Comparison of ENCODE assay signal across 9 cellular contexts in genomic region chr6:33276864-33277662, GRCh38. TPM values are rescaled to one million over a fixed set of nuclear protein-coding genes. Genes with fewer than 3 reads are reported as not detected.
DNase-seq lines count a peak whose midpoint lies in the region; ATAC-seq, FAIRE-seq and TF ChIP-seq lines count a peak whose summit lies in the region.
"Had no signal": no experiment of that assay in that cellular context is flagged by ENCODE, and none has a peak within 500 bp of the region (broad histone marks: within the 10 kb centered on the region; RNA-seq: fewer than 3 reads in every experiment).

A gene with protein sequence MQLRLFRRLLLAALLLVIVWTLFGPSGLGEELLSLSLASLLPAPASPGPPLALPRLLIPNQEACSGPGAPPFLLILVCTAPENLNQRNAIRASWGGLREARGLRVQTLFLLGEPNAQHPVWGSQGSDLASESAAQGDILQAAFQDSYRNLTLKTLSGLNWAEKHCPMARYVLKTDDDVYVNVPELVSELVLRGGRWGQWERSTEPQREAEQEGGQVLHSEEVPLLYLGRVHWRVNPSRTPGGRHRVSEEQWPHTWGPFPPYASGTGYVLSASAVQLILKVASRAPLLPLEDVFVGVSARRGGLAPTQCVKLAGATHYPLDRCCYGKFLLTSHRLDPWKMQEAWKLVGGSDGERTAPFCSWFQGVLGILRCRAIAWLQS (plus strand): TSS chr6:33277123. CDS start chr6:33277420, 297 bp downstream.

- no peak within 1 kb of the TSS for H2BK120ac ChIP-seq in H1 (replicated peaks; ENCODE audit: low read depth, low read length)

- H3K9ac ChIP-seq in H1 (replicated peaks in 1 of 4; ENCODE audit: extremely low read depth in 1 of 4, low read depth in 3 of 4, low read length in 3 of 4), result peak within 1 kb of the TSS in 3 of 4 experiments; percentile 41 to 59 (median 49); a peak in 6 of 7 replicates

- peaks cover 80% of the 10 kb centered on the region for H3K36me3 Mint-ChIP-seq in activated CD8-positive, alpha-beta T cell treated with anti-CD3 and anti-CD28 coated beads, Interleukin-2, amount 10 ng/mL, durations not matched to agents 7 days and 5 days (ENCODE audit: low read depth)
- peaks cover 13% of the 10 kb centered on the region for H3K36me3 Mint-ChIP-seq in memory B cell

- peak within 1 kb of the TSS; percentile 52 to 81 (median 59) for H3K4me3 ChIP-seq in H1 (ENCODE audit: extremely low read depth in 1 of 4, insufficient read depth in 2 of 4, low read depth in 3 of 4, low read length in 4 of 4)

- H2BK12ac ChIP-seq in H1 (ENCODE audit: low read depth, low read length), result peak within 1 kb of the TSS; percentile 65; the same call in 1 of the 2 replicates

- H2BK15ac ChIP-seq in H1 (ENCODE audit: low read length), result no peak within 1 kb of the TSS; the same call in 1 of the 2 replicates

- peak within 1 kb of the TSS; percentile 91 for H3K18ac ChIP-seq in H1 (ENCODE audit: extremely low read depth, low read length)

- H4K5ac ChIP-seq in H1 (ENCODE audit: insufficient read length, low read depth, low read length), result peak within 1 kb of the TSS; percentile 84

- peak within 1 kb of the TSS; percentile 97 for H3K27ac Mint-ChIP-seq in activated CD8-positive, alpha-beta T cell treated with anti-CD3 and anti-CD28 coated beads, Interleukin-2, amount 10 ng/mL, durations not matched to agents 7 days and 5 days
- H3K27ac Mint-ChIP-seq in memory B cell, result peak within 1 kb of the TSS; percentile 90

- peak within 1 kb of the TSS; percentile 55; the same call in 1 of the 2 replicates for H3K27ac ChIP-seq in H1 (ENCODE audit: low read depth, low read length)

- H4K8ac ChIP-seq in H1 (ENCODE audit: extremely low read depth, insufficient read depth, low read length), result peak within 1 kb of the TSS; percentile 79

- peak within 1 kb of the TSS; percentile 86 to 96 for H3K4me2 ChIP-seq in H1 (ENCODE audit: insufficient read depth in 1 of 2, low read depth in 2 of 2, low read length in 2 of 2)

- H3K79me1 ChIP-seq in H1 (ENCODE audit: low read depth, low read length), result peaks cover 6% of the 10 kb centered on the region; the same call in 1 of the 2 replicates

- no peak within 1 kb of the TSS for H2AK5ac ChIP-seq in H1 (ENCODE audit: low read depth, low read length)

- H3K27me3 Mint-ChIP-seq in activated CD8-positive, alpha-beta T cell treated with anti-CD3 and anti-CD28 coated beads, Interleukin-2, amount 10 ng/mL, durations not matched to agents 7 days and 5 days (ENCODE audit: low read depth), result no peaks in the 10 kb centered on the region
- H3K27me3 Mint-ChIP-seq in memory B cell, result no peaks in the 10 kb centered on the region

- H3K56ac ChIP-seq in H1 (replicated peaks; ENCODE audit: insufficient read length, low read depth, low read length), result peak within 1 kb of the TSS; percentile 33

- no peak within 1 kb of the TSS for H3K23ac ChIP-seq in H1 (ENCODE audit: insufficient read length)

- peaks cover 3 to 35% (median 12%) of the 10 kb centered on the region in 4 experiments for H3K4me1 ChIP-seq in H1 (replicated peaks in 1 of 4; ENCODE audit: control insufficient read depth in 3 of 4, insufficient read depth in 4 of 4, low read length in 3 of 4)

- peak within 1 kb of the TSS; percentile 86 for H2BK5ac ChIP-seq in H1 (ENCODE audit: low read depth, low read length)

- ATAC-seq in GM18520 (IDR thresholded peaks at IDR 0.05; ENCODE audit: unreplicated experiment) (peak; percentile 42), HG03066 (IDR thresholded peaks at IDR 0.05; ENCODE audit: low read depth, unreplicated experiment) (peak; percentile 63), memory B cell (ENCODE audit: low read depth) (peak; percentile 73)
- ATAC-seq in activated CD8-positive, alpha-beta T cell treated with anti-CD3 and anti-CD28 coated beads, Interleukin-2, amount 10 ng/mL, durations not matched to agents 7 days and 5 days, result peak; percentile 74

- POLR2A ChIA-PET in activated CD8-positive, alpha-beta T cell treated with anti-CD3 and anti-CD28 coated beads, Interleukin-2, amount 10 ng/mL, durations not matched to agents 7 days and 5 days (lab: Charles Lee), result interaction anchor here (0.6 to 4.4 kb wide), 21 partner anchors 9 to 306 kb away, joined by 3 to 54 read pairs (median 5); partner anchors contain the start of genes CUTA, PFDN6, RGL2 and TAPBP
- POLR2A ChIA-PET in H1 (lab: Charles Lee; ENCODE audit: partially characterized antibody), result interaction anchor here (0.6 to 12.0 kb wide), 39 partner anchors 8 to 417 kb away, joined by 3 to 337 read pairs (median 5); partner anchors contain the start of genes BRD2, CUTA, HSD17B8 and PFDN6

- peak in 1 of 2 experiments; percentile 93; a peak in 2 of 3 replicates for TF ChIP-seq POLR2A in H1 (IDR thresholded peaks at IDR 0.05; ENCODE audit: control extremely low read depth in 1 of 2, low read depth in 2 of 2, low read length in 2 of 2)

- DNase-seq in AG08396 (ENCODE audit: low spot score) (peak; percentile 84), NCI-H774 (lab: John Stamatoyannopoulos, UW) (peak; percentile 75), H1 (ENCODE audit: low read depth in 1 of 2, low spot score in 2 of 2) (peak; percentile 86 to 89), memory B cell (ENCODE audit: low spot score in 2 of 2) (peak; percentile 70 to 79)
- DNase-seq in activated CD8-positive, alpha-beta T cell treated with anti-CD3 and anti-CD28 coated beads, Interleukin-2, amount 10 ng/mL, durations not matched to agents 7 days and 5 days, result peak; percentile 81
- peak; percentile 42 to 62 for DNase-seq in stimulated activated CD8-positive, alpha-beta memory T cell treated with anti-CD3 and anti-CD28 coated beads, Interleukin-15, amount 100 ng/mL, for 4 hours (ENCODE audit: low read depth in 2 of 2)

- peak within 1 kb of the TSS; percentile 66 for H3K4ac ChIP-seq in H1 (replicated peaks; ENCODE audit: insufficient read length, low read depth, low read length)

- peaks cover 22% of the 10 kb centered on the region for H3K23me2 ChIP-seq in H1 (ENCODE audit: low read depth, low read length)

- TF ChIP-seq RAD21 in H1 (IDR thresholded peaks at IDR 0.05 in 1 of 2, conservative IDR thresholded peaks at IDR 0.05 in 1 of 2; ENCODE audit: low read depth in 2 of 2, low read length in 2 of 2), result 0 out of 4 replicates have a peak, but pooled peaks of 1 of the 2 experiments have one; percentile 19

- peaks cover 19 to 48% (median 41%) of the 10 kb centered on the region in 4 experiments; a peak in 7 of 8 replicates for H3K36me3 ChIP-seq in H1 (ENCODE audit: control insufficient read depth in 2 of 4, insufficient read depth in 4 of 4, low read length in 3 of 4)

- 0 out of 3 replicates have a peak, but pooled peaks of 1 of the 2 experiments have one; percentile 23 for TF ChIP-seq EP300 in H1 (IDR thresholded peaks at IDR 0.05; ENCODE audit: borderline replicate concordance in 1 of 2, low read depth in 2 of 2, low read length in 2 of 2)

- H4K20me1 ChIP-seq in H1 (replicated peaks in 1 of 2; ENCODE audit: control insufficient read depth in 1 of 2, insufficient read depth in 2 of 2, low read length in 2 of 2), result peaks cover 13 to 19% of the 10 kb centered on the region in 2 experiments

- CTCF ChIA-PET in activated CD8-positive, alpha-beta T cell treated with anti-CD3 and anti-CD28 coated beads, Interleukin-2, amount 10 ng/mL, durations not matched to agents 7 days and 5 days (lab: Charles Lee), result interaction anchor here (0.8 to 3.2 kb wide), 12 partner anchors 12 to 151 kb away, joined by 3 to 51 read pairs (median 4); partner anchors contain the start of genes PFDN6, RGL2 and WDR46
- CTCF ChIA-PET in H1 (lab: Charles Lee; ENCODE audit: partially characterized antibody), result interaction anchor here (0.6 to 8.0 kb wide), 16 partner anchors 13 to 341 kb away, joined by 3 to 81 read pairs (median 3); partner anchors contain the start of genes PFDN6, RGL2, TAPBP and WDR46

- no peaks in the 10 kb centered on the region for H3K9me3 Mint-ChIP-seq in activated CD8-positive, alpha-beta T cell treated with anti-CD3 and anti-CD28 coated beads, Interleukin-2, amount 10 ng/mL, durations not matched to agents 7 days and 5 days (ENCODE audit: insufficient read depth)
- H3K9me3 Mint-ChIP-seq in memory B cell, result no peaks in the 10 kb centered on the region

- 4% methylated on average over 63 of the region's 80 CpGs; no CpG with 5 or more reads in 1 of the 2 experiments for WGBS in H1 (ENCODE audit: extremely low coverage in 1 of 2, insufficient coverage in 1 of 2, insufficient read length in 1 of 2, insufficient replicate concordance in 2 of 2, low coverage in 1 of 2, low lambda C conversion rate in 2 of 2, missing lambda C conversion rate in 1 of 2), 2 experiments

- no peak within 1 kb of the TSS for H2AFZ ChIP-seq in H1 (ENCODE audit: low read length)

- H3K79me2 ChIP-seq in H1 (ENCODE audit: control insufficient read depth in 1 of 2, insufficient read depth in 2 of 2, low read length in 2 of 2), result peaks cover 25 to 34% of the 10 kb centered on the region in 2 experiments

- H2BK20ac ChIP-seq in H1 (ENCODE audit: low read length), result no peak within 1 kb of the TSS

- peak in 2 of 3 experiments; percentile 40 to 62; a peak in 2 of 4 replicates for TF ChIP-seq CTCF in H1 (IDR thresholded peaks at IDR 0.05; ENCODE audit: control extremely low read depth in 1 of 3, insufficient read depth in 1 of 3, low read depth in 1 of 3, low read length in 3 of 3)

- peaks cover 64% of the 10 kb centered on the region for H3K4me1 Mint-ChIP-seq in activated CD8-positive, alpha-beta T cell treated with anti-CD3 and anti-CD28 coated beads, Interleukin-2, amount 10 ng/mL, durations not matched to agents 7 days and 5 days (ENCODE audit: low read depth)
- H3K4me1 Mint-ChIP-seq in memory B cell, result peaks cover 46% of the 10 kb centered on the region

- H3K4me3 Mint-ChIP-seq in activated CD8-positive, alpha-beta T cell treated with anti-CD3 and anti-CD28 coated beads, Interleukin-2, amount 10 ng/mL, durations not matched to agents 7 days and 5 days, result peak within 1 kb of the TSS; percentile 99
- H3K4me3 Mint-ChIP-seq in memory B cell, result peak within 1 kb of the TSS; percentile 93

- no peaks in the 10 kb centered on the region for H3K9me3 ChIP-seq in H1 (ENCODE audit: insufficient read depth in 2 of 2, low read depth in 1 of 2, low read length in 1 of 2)

- no peaks in the 10 kb centered on the region for H3K27me3 ChIP-seq in H1 (replicated peaks in 1 of 4; ENCODE audit: control insufficient read depth in 3 of 4, extremely low read depth in 1 of 4, insufficient read depth in 3 of 4, low read length in 3 of 4)

- FAIRE-seq in H1 (lab: Jason Lieb, UNC), result no peak

- H4K91ac ChIP-seq in H1 (replicated peaks; ENCODE audit: insufficient read length, low read length), result peak within 1 kb of the TSS; percentile 58

- H3K14ac ChIP-seq in H1 (ENCODE audit: insufficient read length), result no peak within 1 kb of the TSS

RNA-seq across cellular contexts. Expression of the gene that starts here (rescaled TPM):
- total RNA-seq in activated CD8-positive, alpha-beta T cell treated with anti-CD3 and anti-CD28 coated beads, Interleukin-2, amount 10 ng/mL, durations not matched to agents 7 days and 5 days, result 10 to 100 TPM; 12.2 to 12.8 TPM
- 3.0 and 4.2 TPM in 2 replicates for total RNA-seq in H1 (2021; fragmentation: NEBNext Ultra II Directional; extraction: Animal tissue kit (Norgen Biotek cat#: 25700))
- polyA plus RNA-seq in H1 (2011; rRNA removed), result 2.2 and 3.2 TPM in 2 replicates
- polyA plus RNA-seq in H1 (2011; cell fraction: cytosol; rRNA removed), result 2.2 TPM
- 3.3 TPM for polyA plus RNA-seq in H1 (2011; cell fraction: nucleus; rRNA removed)
- 1.9 to 2.4 TPM (median 2.1 TPM) in 4 replicates for polyA plus RNA-seq in H1 (2012, experiment 1 of 2)
- polyA plus RNA-seq in H1 (2012, experiment 2 of 2), result 1.9 TPM
- polyA plus RNA-seq in H1 (2013, experiment 1 of 2), result 1.8 TPM
- polyA plus RNA-seq in H1 (2013, experiment 2 of 2), result 1.6 TPM
- 2.4 and 2.7 TPM in 2 replicates for polyA minus RNA-seq in H1 (2011; rRNA and poly(A)+ RNA removed)
- 3.4 TPM for polyA minus RNA-seq in H1 (2011; cell fraction: cytosol; rRNA and poly(A)+ RNA removed)
- 13.2 TPM for polyA minus RNA-seq in H1 (2011; cell fraction: nucleus; rRNA and poly(A)+ RNA removed)
- total RNA-seq: M059J had no signal

Comparison
In these comparisons a context has a peak if more than half of its experiments do, and no peak if none do; other contexts are left out.
1. Peak in every context shown above with its lines: DNase-seq, ATAC-seq, H3K4me3 ChIP-seq and H3K27ac ChIP-seq.